In the genomic region with DNA sequence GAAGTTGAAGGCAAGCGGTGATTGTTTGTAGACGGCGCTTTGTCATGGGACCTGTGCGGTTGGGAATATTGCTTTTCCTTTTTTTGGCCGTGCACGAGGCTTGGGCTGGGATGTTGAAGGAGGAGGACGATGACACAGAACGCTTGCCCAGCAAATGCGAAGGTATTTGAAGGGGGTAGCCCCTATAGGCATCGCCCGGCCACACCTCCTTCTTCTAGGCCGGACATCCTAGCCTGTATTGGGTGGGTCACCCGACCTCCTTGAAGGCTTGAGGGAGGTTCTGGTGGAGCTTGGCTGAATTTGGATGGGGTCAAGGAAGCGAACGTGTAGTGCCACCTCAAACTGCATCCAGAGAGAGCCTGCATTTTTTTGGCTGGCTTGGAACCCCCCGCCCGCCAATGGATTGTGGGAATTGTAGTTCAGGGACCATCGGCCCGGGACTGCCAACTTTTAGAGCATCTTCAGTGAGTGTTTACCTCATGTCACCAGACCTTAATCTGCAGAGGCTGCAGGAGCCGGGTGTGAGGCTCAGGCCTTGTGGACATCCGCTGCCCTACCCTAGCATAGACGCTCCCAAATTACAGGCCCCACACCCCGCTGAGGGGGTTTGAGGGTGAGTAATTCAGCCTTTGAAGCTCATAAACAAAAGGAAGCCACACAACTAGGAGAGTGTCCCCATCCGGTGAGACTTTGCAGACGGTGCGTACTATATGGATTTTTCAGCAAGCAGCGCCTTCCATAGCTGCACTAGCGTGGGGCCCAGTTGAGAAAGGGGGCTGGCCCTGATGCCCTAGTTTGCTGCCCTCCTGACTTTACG, we compare ENCODE assay signal across 8 cellular contexts. TPM values are rescaled to one million over a fixed set of nuclear protein-coding genes. Genes with fewer than 3 reads are reported as not detected.
DNase-seq lines count a peak whose midpoint lies in the region; ATAC-seq and TF ChIP-seq lines count a peak whose summit lies in the region.

No MANE protein-coding gene starts in this region.

- peak; percentile 59 for ATAC-seq in GM19035 (IDR thresholded peaks at IDR 0.05; ENCODE audit: unreplicated experiment)
- ATAC-seq in HG03342 (IDR thresholded peaks at IDR 0.05; ENCODE audit: unreplicated experiment): peak; percentile 58
- ATAC-seq in activated naive CD4-positive, alpha-beta T cell treated with anti-CD3 and anti-CD28 coated beads, Interleukin-2, amount 50 U/mL, for 72 hours: peak; percentile 81 to 84
- peak; percentile 67 for ATAC-seq in Right ventricle myocardium inferior

- peaks cover 2 to 12% of the 10 kb centered on the region in 2 donors for H3K36me3 Mint-ChIP-seq in CD14-positive monocyte
- H3K36me3 Mint-ChIP-seq in activated naive CD4-positive, alpha-beta T cell treated with anti-CD3 and anti-CD28 coated beads, Interleukin-2, amount 50 U/mL, for 72 hours: peaks cover 13 to 16% of the 10 kb centered on the region in 2 donors
- peaks cover 2% of the 10 kb centered on the region for H3K36me3 Mint-ChIP-seq in osteocyte (ENCODE audit: unreplicated experiment)

- H3K9me3 ChIP-seq in Peyer's patch (no peaks in the 10 kb centered on the region), transverse colon (no peaks in the 10 kb centered on the region)

- H3K9me3 Mint-ChIP-seq in CD14-positive monocyte (no peaks in the 10 kb centered on the region), osteocyte (ENCODE audit: unreplicated experiment) (no peaks in the 10 kb centered on the region)
- H3K9me3 Mint-ChIP-seq in activated naive CD4-positive, alpha-beta T cell treated with anti-CD3 and anti-CD28 coated beads, Interleukin-2, amount 50 U/mL, for 72 hours: no peaks in the 10 kb centered on the region

- intact Hi-C loops in CD14-positive monocyte (cut with micrococcal nuclease): loop anchor here (1.0 to 10.0 kb wide), 2 partner anchors 7 to 555 kb away; a partner anchor contains a TSS
- intact Hi-C loops in Right ventricle myocardium inferior (cut with DNase I): loop anchor here (1.0 kb wide), 1 partner anchor 20 kb away; no protein-coding TSS in a partner anchor
- intact Hi-C loops in transverse colon (cut with DNase I; ENCODE audit: low total_unique reads): no loop called here

- TF ChIP-seq EP300 in transverse colon (IDR thresholded peaks at IDR 0.05; ENCODE audit: low read depth): no peak

- H3K27me3 ChIP-seq in Peyer's patch (no peaks in the 10 kb centered on the region), transverse colon (no peaks in the 10 kb centered on the region)

- H3K4me3 ChIP-seq in Peyer's patch (peak overlapping the region; percentile 57 to 97 (median 76)), transverse colon (peak overlapping the region; percentile 63 to 78 (median 73))

- H3K4me1 Mint-ChIP-seq in CD14-positive monocyte (peaks cover 42% of the 10 kb centered on the region), osteocyte (ENCODE audit: unreplicated experiment) (peaks cover 18% of the 10 kb centered on the region)

- H3K27me3 Mint-ChIP-seq in CD14-positive monocyte (ENCODE audit: low read depth in 3 of 3) (no peaks in the 10 kb centered on the region), osteocyte (ENCODE audit: unreplicated experiment) (no peaks in the 10 kb centered on the region)

- TF ChIP-seq CTCF in CD14-positive monocyte (IDR thresholded peaks at IDR 0.05): no peak
- TF ChIP-seq CTCF in Peyer's patch (IDR thresholded peaks at IDR 0.05): no peak
- no peak for TF ChIP-seq CTCF in osteocyte (IDR thresholded peaks at IDR 0.05)
- TF ChIP-seq CTCF in transverse colon (IDR thresholded peaks at IDR 0.05): no peak

- WGBS in transverse colon (ENCODE audit: low coverage in 1 of 2), 2 donors: 10 to 40% methylated on average over 1 to 29 of the region's 29 CpGs

- H3K4me3 Mint-ChIP-seq in CD14-positive monocyte: peak overlapping the region; percentile 90 to 98
- H3K4me3 Mint-ChIP-seq in osteocyte (ENCODE audit: unreplicated experiment): peak overlapping the region; percentile 96

- no peak for TF ChIP-seq POLR2A in Peyer's patch (IDR thresholded peaks at IDR 0.05)
- no peak for TF ChIP-seq POLR2A in transverse colon (IDR thresholded peaks at IDR 0.05)

- DNase-seq in CD14-positive monocyte (ENCODE audit: low spot score) (no peak), Peyer's patch (peak in 2 of 3 donors; percentile 69 to 84), Right ventricle myocardium inferior (ENCODE audit: missing footprints) (peak; percentile 82), osteocyte (ENCODE audit: extremely low spot score, unreplicated experiment) (no peak), transverse colon (peak; percentile 68)
- DNase-seq in activated naive CD4-positive, alpha-beta T cell treated with anti-CD3 and anti-CD28 coated beads, Interleukin-2, amount 50 U/mL, for 72 hours (ENCODE audit: low spot score in 2 of 2): peak; percentile 66 to 69

- H3K27ac ChIP-seq in Peyer's patch (peak overlapping the region; percentile 82 to 90 (median 84)), transverse colon (peak overlapping the region; percentile 88 to 94 (median 90))

- in situ Hi-C loops in transverse colon (cut with MboI; ENCODE audit: low pct_ligation_motif_present in 1 of 4, low pct_unique_long_range_greater_than_20kb in 1 of 4, low sequenced_read_pairs in 3 of 4): loop anchor here in 1 of 4 donors (5.0 kb wide), 1 partner anchor 87 kb away; no protein-coding TSS in a partner anchor

- H3K4me1 ChIP-seq in Peyer's patch (peaks cover 5 to 27% (median 7%) of the 10 kb centered on the region in 4 donors), transverse colon (peaks cover 6 to 30% (median 26%) of the 10 kb centered on the region in 4 donors)

- H3K27ac Mint-ChIP-seq in CD14-positive monocyte: peak overlapping the region; percentile 97 to 99 (median 99)
- peak overlapping the region; percentile 94 to 99 for H3K27ac Mint-ChIP-seq in activated naive CD4-positive, alpha-beta T cell treated with anti-CD3 and anti-CD28 coated beads, Interleukin-2, amount 50 U/mL, for 72 hours
- peak overlapping the region; percentile 98 for H3K27ac Mint-ChIP-seq in osteocyte (ENCODE audit: unreplicated experiment)

- H3K36me3 ChIP-seq in Peyer's patch (no peaks in the 10 kb centered on the region), transverse colon (no peaks in the 10 kb centered on the region)

RNA-seq across cellular contexts. Expression of a gene that starts 0.5 kb away (rescaled TPM):
- 1 to 10 TPM; 6.2 TPM for polyA plus RNA-seq in CD14-positive monocyte
- total RNA-seq in Peyer's patch (10 to 100 TPM in 1 of 4 donors, 1 to 10 TPM in 3; 4.6 to 23.9 (median 6.3) TPM), Right ventricle myocardium inferior (10.6 TPM), osteocyte (33.6 and 36.7 TPM in 2 replicates), transverse colon (1 to 10 TPM; 4.9 to 9.4 (median 7.0) TPM)
- 10 to 100 TPM; 16.4 to 20.9 TPM for total RNA-seq in activated naive CD4-positive, alpha-beta T cell treated with anti-CD3 and anti-CD28 coated beads, Interleukin-2, amount 50 U/mL, for 72 hours

RNA-seq across cellular contexts. Expression of a gene that starts 0.8 kb away (rescaled TPM):
- polyA plus RNA-seq in CD14-positive monocyte: 10 to 100 TPM in 1 of 2 donors, 1 to 10 TPM in 1; 9.6 to 11.0 TPM
- total RNA-seq in Peyer's patch: 10 to 100 TPM; 32.8 to 76.7 (median 49.7) TPM
- total RNA-seq in activated naive CD4-positive, alpha-beta T cell treated with anti-CD3 and anti-CD28 coated beads, Interleukin-2, amount 50 U/mL, for 72 hours: 10 to 100 TPM; 52.7 to 57.6 TPM
- total RNA-seq in Right ventricle myocardium inferior: 29.3 TPM
- total RNA-seq in osteocyte: 62.8 and 63.9 TPM in 2 replicates
- 100 to 1,000 TPM in 1 of 4 donors, 10 to 100 TPM in 3; 18.0 to 581 (median 43.9) TPM for total RNA-seq in transverse colon

RNA-seq across cellular contexts. Expression of a gene that starts 6.9 kb away (rescaled TPM):
- under 1 TPM; 0.59 to 0.81 TPM for polyA plus RNA-seq in CD14-positive monocyte
- total RNA-seq in Peyer's patch (10 to 100 TPM in 1 of 4 donors, 1 to 10 TPM in 3; 3.2 to 10.5 (median 3.9) TPM), Right ventricle myocardium inferior (2.1 TPM), osteocyte (2.3 TPM in 2 replicates), transverse colon (1 to 10 TPM in 2 of 4 donors, not detected in 2; 4.4 to 5.6 TPM)
- total RNA-seq in activated naive CD4-positive, alpha-beta T cell treated with anti-CD3 and anti-CD28 coated beads, Interleukin-2, amount 50 U/mL, for 72 hours: 1 to 10 TPM; 2.6 to 5.6 TPM

RNA-seq across cellular contexts. Expression of a gene that starts 18.5 kb away (rescaled TPM):
- polyA plus RNA-seq in CD14-positive monocyte: 10 to 100 TPM; 10.5 to 13.1 TPM
- total RNA-seq in Peyer's patch (100 to 1,000 TPM in 1 of 4 donors, 10 to 100 TPM in 3; 28.7 to 119 (median 33.6) TPM), Right ventricle myocardium inferior (10.1 TPM), osteocyte (22.0 and 27.4 TPM in 2 replicates), transverse colon (10 to 100 TPM; 16.5 to 86.0 (median 54.9) TPM)
- 10 to 100 TPM in 1 of 2 donors, 1 to 10 TPM in 1; 8.4 to 13.6 TPM for total RNA-seq in activated naive CD4-positive, alpha-beta T cell treated with anti-CD3 and anti-CD28 coated beads, Interleukin-2, amount 50 U/mL, for 72 hours

RNA-seq across cellular contexts. Expression of a gene that starts 18.7 kb away (rescaled TPM):
- 1 to 10 TPM; 6.9 to 8.8 TPM for polyA plus RNA-seq in CD14-positive monocyte
- total RNA-seq in Peyer's patch: 100 to 1,000 TPM in 1 of 4 donors, 10 to 100 TPM in 3; 42.4 to 139 (median 60.8) TPM
- 100 to 1,000 TPM; 291 to 375 TPM for total RNA-seq in activated naive CD4-positive, alpha-beta T cell treated with anti-CD3 and anti-CD28 coated beads, Interleukin-2, amount 50 U/mL, for 72 hours
- total RNA-seq in Right ventricle myocardium inferior: 25.4 TPM
- total RNA-seq in osteocyte: 73.3 and 77.8 TPM in 2 replicates
- total RNA-seq in transverse colon: 10 to 100 TPM; 30.3 to 72.6 (median 38.7) TPM

Comparison
In these comparisons a context has a peak if more than half of its experiments do, and no peak if none do; other contexts are left out.
1. DNase-seq: peak in Peyer's patch (2 of 3), activated naive CD4-positive, alpha-beta T cell treated with anti-CD3 and anti-CD28 coated beads, Interleukin-2, amount 50 U/mL, for 72 hours (2 of 2), Right ventricle myocardium inferior (single experiment) and transverse colon (single experiment); none in CD14-positive monocyte (single experiment) and osteocyte (single experiment).
2. Peak in every context shown above with its lines, with median percentiles within 50 percentile points of each other: H3K27ac Mint-ChIP-seq and ATAC-seq.